In genomic region chr19:3135961-3136683, GRCh38 we compare ENCODE assay signal across 8 cellular contexts.
DNase-seq lines count a peak whose midpoint lies in the region; ATAC-seq and TF ChIP-seq lines count a peak whose summit lies in the region.

GNA15 (plus strand) TSS chr19:3136033; CDS start chr19:3136451, 418 bp downstream.

- H3K27ac ChIP-seq in epithelial cell of prostate: peak within 1 kb of the TSS; percentile 99

- POLR2A ChIA-PET in HEK293T (lab: Yijun Ruan, JAX): no interaction called here

- DNase-seq in T-helper 9 cell (peak; percentile 48), epithelial cell of prostate (ENCODE audit: low read depth, low spot score) (peak; percentile 33), NCI-H187 treated with DMSO at 0.1 percent for 48 hours (lab: John Stamatoyannopoulos, UW) (no peak), HEK293T (ENCODE audit: extremely low spot score) (no peak), kidney tubule cell (ENCODE audit: low spot score) (no peak)
- DNase-seq in stimulated activated CD4-positive, alpha-beta T cell treated with anti-CD3 and anti-CD28 coated beads, Interleukin-4, amount 100 ng/mL, for 24 hours: peak; percentile 34

- CTCF ChIA-PET in HEK293T (lab: Yijun Ruan, JAX): interaction anchor here (0.6 kb wide), 1 partner anchor 239 kb away, joined by 5 read pairs; no protein-coding TSS in a partner anchor

- ATAC-seq in GM21825 (IDR thresholded peaks at IDR 0.05; ENCODE audit: unreplicated experiment): peak; percentile 44
- no peak for ATAC-seq in GM19328 (IDR thresholded peaks at IDR 0.05; ENCODE audit: unreplicated experiment)

TF ChIP-seq in HEK293T, 16 proteins besides CTCF, POLR2A, EP300 and RAD21:
- no peak for TF ChIP-seq FOXA1 (IDR thresholded peaks at IDR 0.05)
- no peak for TF ChIP-seq CTBP1 (IDR thresholded peaks at IDR 0.05; ENCODE audit: borderline replicate concordance)
- TF ChIP-seq FOXM1 (IDR thresholded peaks at IDR 0.05; ENCODE audit: borderline replicate concordance): no peak
- no peak for TF ChIP-seq L3MBTL2 (conservative IDR thresholded peaks at IDR 0.05)
- no peak for TF ChIP-seq ZNF384 (IDR thresholded peaks at IDR 0.05)
- no peak for TF ChIP-seq TARDBP (IDR thresholded peaks at IDR 0.05)
- TF ChIP-seq ARNT (IDR thresholded peaks at IDR 0.05): no peak
- no peak for TF ChIP-seq HDGF (IDR thresholded peaks at IDR 0.05; ENCODE audit: borderline replicate concordance)
- no peak for TF ChIP-seq FOXK2 (IDR thresholded peaks at IDR 0.05)
- TF ChIP-seq LEF1 (IDR thresholded peaks at IDR 0.05; ENCODE audit: borderline replicate concordance): no peak
- TF ChIP-seq SP1 (IDR thresholded peaks at IDR 0.05): no peak
- no peak for TF ChIP-seq SUZ12 (IDR thresholded peaks at IDR 0.05)
- no peak for TF ChIP-seq BHLHE40 (IDR thresholded peaks at IDR 0.05; ENCODE audit: borderline replicate concordance)
- no peak for TF ChIP-seq ELF4 (IDR thresholded peaks at IDR 0.05)
- no peak for TF ChIP-seq NFRKB (IDR thresholded peaks at IDR 0.05)
- TF ChIP-seq PKNOX1 (IDR thresholded peaks at IDR 0.05): no peak

Comparison
In these comparisons a context has a peak if more than half of its experiments do, and no peak if none do; other contexts are left out.
1. DNase-seq: peak in T-helper 9 cell (single experiment), epithelial cell of prostate (single experiment) and stimulated activated CD4-positive, alpha-beta T cell treated with anti-CD3 and anti-CD28 coated beads, Interleukin-4, amount 100 ng/mL, for 24 hours (single experiment); none in NCI-H187 treated with DMSO at 0.1 percent for 48 hours (single experiment), HEK293T (single experiment) and kidney tubule cell (single experiment).